In genomic region chr14:103941973-103942736, GRCh38 we compare ENCODE assay signal across 24 cellular contexts. TPM values are rescaled to one million over a fixed set of nuclear protein-coding genes. Genes with fewer than 3 reads are reported as not detected.
"Had no signal": no experiment of that assay in that cellular context is flagged by ENCODE, and none has a peak within 500 bp of the region (broad histone marks: within the 10 kb centered on the region; RNA-seq: fewer than 3 reads in every experiment).

Gene RD3L (minus strand): TSS chr14:103942529. CDS start chr14:103941695, 834 bp downstream.

- H3K27ac ChIP-seq: Peyer's patch, RWPE1 had no signal

- H3K9me3 ChIP-seq: Peyer's patch had no signal

- H3K4me3 Mint-ChIP-seq: activated CD4-positive, alpha-beta T cell treated with anti-CD3 and anti-CD28 coated beads, Interleukin-2, amount 10 ng/mL, durations not matched to agents 24 days and 14 days; activated CD8-positive, alpha-beta memory T cell treated with anti-CD3 and anti-CD28 coated beads, Interleukin-2, amount 10 ng/mL, durations not matched to agents 7 days and 5 days; activated naive CD4-positive, alpha-beta T cell treated with anti-CD3 and anti-CD28 coated beads for 36 hours; activated naive CD8-positive, alpha-beta T cell; activated T-cell treated with anti-CD3 and anti-CD28 coated beads, Interleukin-2, amount 50 U/mL, for 24 hours; activated T-helper 17 cell treated with anti-CD3 and anti-CD28 coated beads, Interleukin-2, amount 50 U/mL, for 72 hours; brain; T-helper 17 cell; WTC11 had no signal

- H3K9me3 Mint-ChIP-seq: activated naive CD4-positive, alpha-beta T cell treated with anti-CD3 and anti-CD28 coated beads for 36 hours; activated T-helper 17 cell treated with anti-CD3 and anti-CD28 coated beads, Interleukin-2, amount 50 U/mL, for 72 hours had no signal

- H3K36me3 Mint-ChIP-seq: activated CD8-positive, alpha-beta memory T cell treated with anti-CD3 and anti-CD28 coated beads, Interleukin-2, amount 10 ng/mL, durations not matched to agents 7 days and 5 days; brain had no signal

- H3K4me3 ChIP-seq: Peyer's patch had no signal

- H3K36me3 ChIP-seq: Peyer's patch had no signal

- ATAC-seq: activated CD8-positive, alpha-beta memory T cell treated with anti-CD3 and anti-CD28 coated beads, Interleukin-2, amount 10 ng/mL, durations not matched to agents 7 days and 5 days; activated T-helper 17 cell treated with anti-CD3 and anti-CD28 coated beads, Interleukin-2, amount 50 U/mL, for 72 hours; T-helper 17 cell; WTC11 had no signal

- H3K27me3 ChIP-seq: Peyer's patch had no signal

- H3K27ac Mint-ChIP-seq: activated CD4-positive, alpha-beta T cell treated with anti-CD3 and anti-CD28 coated beads, Interleukin-2, amount 10 ng/mL, durations not matched to agents 24 days and 14 days; activated CD8-positive, alpha-beta memory T cell treated with anti-CD3 and anti-CD28 coated beads, Interleukin-2, amount 10 ng/mL, durations not matched to agents 7 days and 5 days; activated naive CD4-positive, alpha-beta T cell treated with anti-CD3 and anti-CD28 coated beads for 36 hours; activated naive CD8-positive, alpha-beta T cell; activated T-cell treated with anti-CD3 and anti-CD28 coated beads, Interleukin-2, amount 50 U/mL, for 24 hours; activated T-helper 17 cell treated with anti-CD3 and anti-CD28 coated beads, Interleukin-2, amount 50 U/mL, for 72 hours; brain; T-helper 17 cell; WTC11 had no signal

- H3K4me1 Mint-ChIP-seq: activated CD4-positive, alpha-beta T cell treated with anti-CD3 and anti-CD28 coated beads, Interleukin-2, amount 10 ng/mL, durations not matched to agents 24 days and 14 days; activated CD8-positive, alpha-beta memory T cell treated with anti-CD3 and anti-CD28 coated beads, Interleukin-2, amount 10 ng/mL, durations not matched to agents 7 days and 5 days; activated T-helper 17 cell treated with anti-CD3 and anti-CD28 coated beads, Interleukin-2, amount 50 U/mL, for 72 hours; brain; T-helper 17 cell; WTC11 had no signal

- H3K4me1 ChIP-seq: Peyer's patch had no signal

- DNase-seq: activated CD4-positive, alpha-beta T cell treated with anti-CD3 and anti-CD28 coated beads for 1 hour; activated CD4-positive, alpha-beta T cell treated with anti-CD3 and anti-CD28 coated beads, Interleukin-2, amount 10 ng/mL, durations not matched to agents 24 days and 14 days; activated CD4-positive, alpha-beta T cell treated with anti-CD3 and anti-CD28 coated beads, Interleukin-2, amount 50 U/mL, for 48 hours; activated CD8-positive, alpha-beta memory T cell treated with anti-CD3 and anti-CD28 coated beads, Interleukin-2, amount 10 ng/mL, durations not matched to agents 7 days and 5 days; activated gamma-delta T cell; activated naive CD4-positive, alpha-beta T cell treated with anti-CD3 and anti-CD28 coated beads for 36 hours; activated T-cell treated with anti-CD3 and anti-CD28 coated beads, Interleukin-2, amount 50 U/mL, for 24 hours; amygdala; MM.1S; NCI-H146; NCI-H187 treated with DMSO at 0.1 percent for 48 hours; NCI-H2081 treated with DMSO at 0.1 percent for 48 hours; NCI-H446; NCI-H524; Peyer's patch; SHP77 treated with DMSO at 0.1 percent for 48 hours; T-helper 17 cell; T-helper 9 cell had no signal

RNA-seq across cellular contexts. Expression of gene RD3L, which starts in this region (rescaled TPM):
- total RNA-seq: activated CD4-positive, alpha-beta T cell treated with anti-CD3 and anti-CD28 coated beads, Interleukin-2, amount 10 ng/mL, durations not matched to agents 24 days and 14 days; activated CD8-positive, alpha-beta memory T cell treated with anti-CD3 and anti-CD28 coated beads, Interleukin-2, amount 10 ng/mL, durations not matched to agents 7 days and 5 days; activated naive CD4-positive, alpha-beta T cell treated with anti-CD3 and anti-CD28 coated beads for 36 hours; activated T-helper 17 cell treated with anti-CD3 and anti-CD28 coated beads, Interleukin-2, amount 50 U/mL, for 72 hours; astrocyte; Peyer's patch; WTC11 had no signal
